ENCODE assay signal across 21 cellular contexts in genomic region chr15:77436822-77437221, GRCh38.
"Had no signal": no experiment of that assay in that cellular context is flagged by ENCODE, and none has a peak within 500 bp of the region (broad histone marks: within the 10 kb centered on the region; RNA-seq: fewer than 3 reads in every experiment).

No MANE protein-coding gene starts in this region.

- H3K9ac ChIP-seq: parathyroid adenoma had no signal

- H3K36me3 Mint-ChIP-seq: WTC11 had no signal

- H2AFZ ChIP-seq: parathyroid adenoma had no signal

- H3K4me3 Mint-ChIP-seq: nephron progenitor cell, WTC11 had no signal

- H3K4me3 ChIP-seq: heart right ventricle, transverse colon had no signal

- H3K27ac ChIP-seq: heart right ventricle, parathyroid adenoma, transverse colon had no signal

- H3K4me1 ChIP-seq: parathyroid adenoma had no signal

- H3K9me3 Mint-ChIP-seq: nephron progenitor cell, WTC11 had no signal

- H3K9me3 ChIP-seq: heart right ventricle, transverse colon had no signal

- H3K4me1 Mint-ChIP-seq: nephron progenitor cell, WTC11 had no signal

- ATAC-seq: heart right ventricle, left cardiac atrium, right cardiac atrium, WTC11 had no signal

- H3K27ac Mint-ChIP-seq: nephron progenitor cell, WTC11 had no signal

- FAIRE-seq: astrocyte, urothelium cell line had no signal

- DNase-seq: activated CD4-positive, alpha-beta T cell treated with anti-CD3 and anti-CD28 coated beads for 4 hours; activated CD4-positive, alpha-beta T cell treated with anti-CD3 and anti-CD28 coated beads, Interleukin-2, amount 50 U/mL, for 48 hours; activated effector memory CD4-positive, alpha-beta T cell treated with anti-CD3 and anti-CD28 coated beads, Interleukin-2, amount 50 U/mL, for 16 hours; activated naive CD4-positive, alpha-beta T cell treated with anti-CD3 and anti-CD28 coated beads, Interleukin-2, amount 50 U/mL, for 16 hours; central memory CD4-positive, alpha-beta T cell; dermis blood vessel endothelial cell; effector CD8-positive, alpha-beta T cell; erythroblast; foreskin fibroblast; heart right ventricle; islet precursor cell; left cardiac atrium; nephron progenitor cell; right cardiac atrium; stimulated activated CD4-positive, alpha-beta T cell treated with anti-CD3 and anti-CD28 coated beads, Interleukin-4, amount 100 ng/mL, for 24 hours; T-helper 9 cell; transverse colon had no signal

- H3K27me3 ChIP-seq: heart right ventricle, transverse colon had no signal

- H3K36me3 ChIP-seq: heart right ventricle, transverse colon had no signal
